1 cellular context compared by ENCODE assay signal in the genomic region with DNA sequence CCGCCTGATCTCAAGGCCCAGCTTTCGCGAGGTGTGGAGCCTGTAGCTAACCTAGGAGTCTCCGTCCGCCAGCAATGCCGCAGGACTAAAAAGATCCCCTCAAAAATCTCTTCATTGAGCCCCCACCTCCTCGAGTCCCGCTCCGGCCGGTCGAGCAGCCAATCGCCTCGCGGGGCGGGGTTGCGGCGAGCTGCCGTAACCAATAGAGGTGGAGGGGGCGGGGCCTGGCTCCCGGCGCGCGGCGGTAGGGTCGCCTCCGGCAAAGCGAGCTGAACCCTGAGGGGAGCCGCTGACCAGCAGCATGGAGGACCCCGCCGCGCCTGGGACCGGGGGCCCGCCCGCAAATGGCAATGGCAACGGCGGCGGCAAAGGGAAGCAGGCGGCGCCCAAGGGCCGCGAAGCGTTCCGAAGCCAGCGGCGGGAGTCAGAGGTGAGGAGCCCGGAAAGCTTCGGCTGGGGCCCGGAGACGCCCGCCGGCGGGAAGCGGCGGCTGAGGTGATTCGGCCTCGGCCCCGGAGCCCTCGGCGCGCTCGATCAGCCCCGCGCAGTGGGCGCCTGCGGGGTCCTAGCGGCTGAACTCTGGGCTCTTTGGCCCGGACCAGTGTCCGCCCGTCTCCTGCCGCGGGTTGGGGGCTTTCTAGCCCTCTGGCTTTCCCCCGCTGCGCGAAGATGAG.
TF ChIP-seq lines count a peak whose summit lies in the region.

A gene with protein sequence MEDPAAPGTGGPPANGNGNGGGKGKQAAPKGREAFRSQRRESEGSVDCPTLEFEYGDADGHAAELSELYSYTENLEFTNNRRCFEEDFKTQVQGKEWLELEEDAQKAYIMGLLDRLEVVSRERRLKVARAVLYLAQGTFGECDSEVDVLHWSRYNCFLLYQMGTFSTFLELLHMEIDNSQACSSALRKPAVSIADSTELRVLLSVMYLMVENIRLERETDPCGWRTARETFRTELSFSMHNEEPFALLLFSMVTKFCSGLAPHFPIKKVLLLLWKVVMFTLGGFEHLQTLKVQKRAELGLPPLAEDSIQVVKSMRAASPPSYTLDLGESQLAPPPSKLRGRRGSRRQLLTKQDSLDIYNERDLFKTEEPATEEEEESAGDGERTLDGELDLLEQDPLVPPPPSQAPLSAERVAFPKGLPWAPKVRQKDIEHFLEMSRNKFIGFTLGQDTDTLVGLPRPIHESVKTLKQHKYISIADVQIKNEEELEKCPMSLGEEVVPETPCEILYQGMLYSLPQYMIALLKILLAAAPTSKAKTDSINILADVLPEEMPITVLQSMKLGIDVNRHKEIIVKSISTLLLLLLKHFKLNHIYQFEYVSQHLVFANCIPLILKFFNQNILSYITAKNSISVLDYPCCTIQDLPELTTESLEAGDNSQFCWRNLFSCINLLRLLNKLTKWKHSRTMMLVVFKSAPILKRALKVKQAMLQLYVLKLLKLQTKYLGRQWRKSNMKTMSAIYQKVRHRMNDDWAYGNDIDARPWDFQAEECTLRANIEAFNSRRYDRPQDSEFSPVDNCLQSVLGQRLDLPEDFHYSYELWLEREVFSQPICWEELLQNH (plus strand): TSS at position 261 of the 674 bp plus-strand sequence. CDS start 41 bp downstream, at position 302.

TF ChIP-seq in K562, 482 proteins besides CTCF, POLR2A, EP300 and RAD21 (continued from another document and continues in another):
- TF ChIP-seq ZNF609 (CRISPR knock-in tag; IDR thresholded peaks at IDR 0.05; ENCODE audit: borderline replicate concordance) (peak; percentile 47; the same call in 1 of the 2 replicates), ZNF695 (CRISPR knock-in tag; IDR thresholded peaks at IDR 0.05) (no peak), ZNF212 (CRISPR knock-in tag; IDR thresholded peaks at IDR 0.05) (no peak), FOXJ2 (tag; IDR thresholded peaks at IDR 0.05) (no peak), CC2D1A (IDR thresholded peaks at IDR 0.05) (no peak), RBM25 (IDR thresholded peaks at IDR 0.05; ENCODE audit: low read depth, low read length, severe bottlenecking) (peak; percentile 100), FOSL1 (tag; conservative IDR thresholded peaks at IDR 0.05) (no peak), ZSCAN32 (CRISPR knock-in tag; IDR thresholded peaks at IDR 0.05) (no peak), LARP7 (IDR thresholded peaks at IDR 0.05) (no peak), CBX8 (IDR thresholded peaks at IDR 0.05; ENCODE audit: borderline replicate concordance, extremely low read depth, low read depth, low read length, poor library complexity, severe bottlenecking) (no peak), RB1 (IDR thresholded peaks at IDR 0.05; ENCODE audit: low read depth) (peak; percentile 97), NKRF (IDR thresholded peaks at IDR 0.05; ENCODE audit: borderline replicate concordance) (peak; percentile 55; the same call in 1 of the 2 replicates), ZBTB8A (IDR thresholded peaks at IDR 0.05; ENCODE audit: partially characterized antibody) (no peak), ZNF224 (CRISPR knock-in tag; IDR thresholded peaks at IDR 0.05) (no peak), POLR2H (tag; IDR thresholded peaks at IDR 0.05; ENCODE audit: low read depth) (peak; percentile 93), ETV6 (IDR thresholded peaks at IDR 0.05; ENCODE audit: borderline replicate concordance in 1 of 2, low read depth in 2 of 2, low read length in 1 of 2) (no peak), ETV6 (CRISPR knock-in tag; IDR thresholded peaks at IDR 0.05; ENCODE audit: borderline replicate concordance) (no peak), SMARCC2 (IDR thresholded peaks at IDR 0.05; ENCODE audit: low read depth) (peak; percentile 21; the same call in 1 of the 2 replicates), ZFX (CRISPR knock-in tag; IDR thresholded peaks at IDR 0.05) (peak; percentile 94), ZNF395 (CRISPR knock-in tag; IDR thresholded peaks at IDR 0.05) (peak; percentile 58; the same call in 1 of the 2 replicates), CBX1 (IDR thresholded peaks at IDR 0.05; ENCODE audit: low read depth) (no peak; the same call in 1 of the 2 replicates), ZNF133 (CRISPR knock-in tag; IDR thresholded peaks at IDR 0.05) (no peak), GABPA (tag; conservative IDR thresholded peaks at IDR 0.05; ENCODE audit: low read depth) (no peak; the same call in 1 of the 2 replicates), ZNF347 (CRISPR knock-in tag; IDR thresholded peaks at IDR 0.05; ENCODE audit: low read depth) (no peak), HNRNPLL (IDR thresholded peaks at IDR 0.05; ENCODE audit: low read depth, low read length, poor library complexity, severe bottlenecking) (no peak), ZBTB7A (IDR thresholded peaks at IDR 0.05; ENCODE audit: borderline replicate concordance, control insufficient read depth, low read depth, low read length) (peak; percentile 93), BACH1 (tag; IDR thresholded peaks at IDR 0.05) (no peak), SETDB1 (IDR thresholded peaks at IDR 0.05; ENCODE audit: low read length) (peak; percentile 70), PYGO2 (tag; IDR thresholded peaks at IDR 0.05) (no peak), ZNF583 (CRISPR knock-in tag; IDR thresholded peaks at IDR 0.05) (no peak), CREBBP (IDR thresholded peaks at IDR 0.05; ENCODE audit: low read depth, low read length) (no peak), SNAPC5 (CRISPR knock-in tag; IDR thresholded peaks at IDR 0.05) (no peak), ZNF197 (CRISPR knock-in tag; IDR thresholded peaks at IDR 0.05; ENCODE audit: low read depth) (no peak), NR1H2 (CRISPR knock-in tag; IDR thresholded peaks at IDR 0.05) (peak; percentile 98), KAT8 (IDR thresholded peaks at IDR 0.05; ENCODE audit: low read depth) (no peak), IRF2 (CRISPR knock-in tag; IDR thresholded peaks at IDR 0.05) (no peak), SMC3 (conservative IDR thresholded peaks at IDR 0.05; ENCODE audit: insufficient read depth, low read depth, low read length) (no peak), TGIF2 (CRISPR knock-in tag; IDR thresholded peaks at IDR 0.05) (0 out of 2 replicates have a peak, but pooled peaks have one; percentile 19), PRMT5 (CRISPR knock-in tag; IDR thresholded peaks at IDR 0.05) (no peak)
- TF ChIP-seq, protein P1, sequence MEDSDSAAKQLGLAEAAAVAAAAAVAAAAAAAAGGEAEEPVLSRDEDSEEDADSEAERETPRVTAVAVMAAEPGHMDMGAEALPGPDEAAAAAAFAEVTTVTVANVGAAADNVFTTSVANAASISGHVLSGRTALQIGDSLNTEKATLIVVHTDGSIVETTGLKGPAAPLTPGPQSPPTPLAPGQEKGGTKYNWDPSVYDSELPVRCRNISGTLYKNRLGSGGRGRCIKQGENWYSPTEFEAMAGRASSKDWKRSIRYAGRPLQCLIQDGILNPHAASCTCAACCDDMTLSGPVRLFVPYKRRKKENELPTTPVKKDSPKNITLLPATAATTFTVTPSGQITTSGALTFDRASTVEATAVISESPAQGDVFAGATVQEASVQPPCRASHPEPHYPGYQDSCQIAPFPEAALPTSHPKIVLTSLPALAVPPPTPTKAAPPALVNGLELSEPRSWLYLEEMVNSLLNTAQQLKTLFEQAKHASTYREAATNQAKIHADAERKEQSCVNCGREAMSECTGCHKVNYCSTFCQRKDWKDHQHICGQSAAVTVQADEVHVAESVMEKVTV (CRISPR knock-in tag; IDR thresholded peaks at IDR 0.05) = no peak
- TF ChIP-seq, protein P2, sequence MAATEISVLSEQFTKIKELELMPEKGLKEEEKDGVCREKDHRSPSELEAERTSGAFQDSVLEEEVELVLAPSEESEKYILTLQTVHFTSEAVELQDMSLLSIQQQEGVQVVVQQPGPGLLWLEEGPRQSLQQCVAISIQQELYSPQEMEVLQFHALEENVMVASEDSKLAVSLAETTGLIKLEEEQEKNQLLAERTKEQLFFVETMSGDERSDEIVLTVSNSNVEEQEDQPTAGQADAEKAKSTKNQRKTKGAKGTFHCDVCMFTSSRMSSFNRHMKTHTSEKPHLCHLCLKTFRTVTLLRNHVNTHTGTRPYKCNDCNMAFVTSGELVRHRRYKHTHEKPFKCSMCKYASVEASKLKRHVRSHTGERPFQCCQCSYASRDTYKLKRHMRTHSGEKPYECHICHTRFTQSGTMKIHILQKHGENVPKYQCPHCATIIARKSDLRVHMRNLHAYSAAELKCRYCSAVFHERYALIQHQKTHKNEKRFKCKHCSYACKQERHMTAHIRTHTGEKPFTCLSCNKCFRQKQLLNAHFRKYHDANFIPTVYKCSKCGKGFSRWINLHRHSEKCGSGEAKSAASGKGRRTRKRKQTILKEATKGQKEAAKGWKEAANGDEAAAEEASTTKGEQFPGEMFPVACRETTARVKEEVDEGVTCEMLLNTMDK (IDR thresholded peaks at IDR 0.05; ENCODE audit: borderline replicate concordance, insufficient read depth, low read depth, low read length, poor library complexity, severe bottlenecking) = no peak
- TF ChIP-seq, protein P3, sequence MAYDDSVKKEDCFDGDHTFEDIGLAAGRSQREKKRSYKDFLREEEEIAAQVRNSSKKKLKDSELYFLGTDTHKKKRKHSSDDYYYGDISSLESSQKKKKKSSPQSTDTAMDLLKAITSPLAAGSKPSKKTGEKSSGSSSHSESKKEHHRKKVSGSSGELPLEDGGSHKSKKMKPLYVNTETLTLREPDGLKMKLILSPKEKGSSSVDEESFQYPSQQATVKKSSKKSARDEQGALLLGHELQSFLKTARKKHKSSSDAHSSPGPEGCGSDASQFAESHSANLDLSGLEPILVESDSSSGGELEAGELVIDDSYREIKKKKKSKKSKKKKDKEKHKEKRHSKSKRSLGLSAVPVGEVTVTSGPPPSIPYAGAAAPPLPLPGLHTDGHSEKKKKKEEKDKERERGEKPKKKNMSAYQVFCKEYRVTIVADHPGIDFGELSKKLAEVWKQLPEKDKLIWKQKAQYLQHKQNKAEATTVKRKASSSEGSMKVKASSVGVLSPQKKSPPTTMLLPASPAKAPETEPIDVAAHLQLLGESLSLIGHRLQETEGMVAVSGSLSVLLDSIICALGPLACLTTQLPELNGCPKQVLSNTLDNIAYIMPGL (CRISPR knock-in tag; IDR thresholded peaks at IDR 0.05) = peak; percentile 68; the same call in 1 of the 2 replicates
- TF ChIP-seq, protein P4, sequence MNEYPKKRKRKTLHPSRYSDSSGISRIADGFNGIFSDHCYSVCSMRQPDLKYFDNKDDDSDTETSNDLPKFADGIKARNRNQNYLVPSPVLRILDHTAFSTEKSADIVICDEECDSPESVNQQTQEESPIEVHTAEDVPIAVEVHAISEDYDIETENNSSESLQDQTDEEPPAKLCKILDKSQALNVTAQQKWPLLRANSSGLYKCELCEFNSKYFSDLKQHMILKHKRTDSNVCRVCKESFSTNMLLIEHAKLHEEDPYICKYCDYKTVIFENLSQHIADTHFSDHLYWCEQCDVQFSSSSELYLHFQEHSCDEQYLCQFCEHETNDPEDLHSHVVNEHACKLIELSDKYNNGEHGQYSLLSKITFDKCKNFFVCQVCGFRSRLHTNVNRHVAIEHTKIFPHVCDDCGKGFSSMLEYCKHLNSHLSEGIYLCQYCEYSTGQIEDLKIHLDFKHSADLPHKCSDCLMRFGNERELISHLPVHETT (CRISPR knock-in tag; conservative IDR thresholded peaks at IDR 0.05 in 1 of 2, IDR thresholded peaks at IDR 0.05 in 1 of 2) = peak in 1 of 2 experiments; percentile 65; a peak in 2 of 4 replicates
